ENCODE assay signal across 11 cellular contexts in the genomic region with DNA sequence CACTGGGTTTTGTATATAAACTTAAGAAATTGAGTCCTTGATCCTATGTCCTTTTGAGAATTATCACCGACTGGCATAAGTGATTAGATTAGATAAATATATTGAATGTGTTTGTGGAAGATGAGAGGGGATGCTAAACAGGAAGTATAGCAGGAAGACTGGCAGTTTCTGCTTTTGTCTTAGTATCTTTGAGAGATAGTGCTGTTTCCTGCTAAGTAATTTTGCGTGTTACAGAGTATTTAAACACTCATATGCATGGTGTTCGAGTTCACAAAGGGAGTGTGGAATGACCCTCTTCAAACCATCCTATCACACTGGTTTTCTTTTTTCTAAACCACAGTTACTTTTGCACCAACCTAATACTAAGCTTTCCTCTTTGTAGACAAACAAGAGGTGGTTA.
DNase-seq lines count a peak whose midpoint lies in the region; ATAC-seq and TF ChIP-seq lines count a peak whose summit lies in the region.
"Had no signal": no experiment of that assay in that cellular context is flagged by ENCODE, and none has a peak within 500 bp of the region (broad histone marks: within the 10 kb centered on the region; RNA-seq: fewer than 3 reads in every experiment).

No MANE protein-coding gene starts in this region.

- peaks cover 43% of the 10 kb centered on the region for H3K36me3 Mint-ChIP-seq in T-helper 1 cell treated with Interleukin-12 subunit alpha and Interleukin-12 subunit beta and Interleukin-4 antibody, amounts not matched to agents 30 μg/mL and 1 μg/mL, for 36 hours (ENCODE audit: low read depth)
- peaks cover 16% of the 10 kb centered on the region for H3K36me3 Mint-ChIP-seq in WTC11

- H3K4me3 ChIP-seq in left ventricle myocardium inferior (no peak overlapping the region), right cardiac atrium (ENCODE audit: low read length) (no peak overlapping the region), upper lobe of left lung (no peak overlapping the region)
- H3K4me3 ChIP-seq: pancreas had no signal

- H3K27me3 ChIP-seq in left ventricle myocardium inferior (ENCODE audit: low read depth) (no peaks in the 10 kb centered on the region), right cardiac atrium (ENCODE audit: control insufficient read depth, insufficient read depth) (no peaks in the 10 kb centered on the region), upper lobe of left lung (no peaks in the 10 kb centered on the region)
- H3K27me3 ChIP-seq: pancreas had no signal

- ATAC-seq in right cardiac atrium: no peak
- peak; percentile 33 for ATAC-seq in left lobe of liver
- no peak for ATAC-seq in upper lobe of left lung (ENCODE audit: low FRiP score in 2 of 2)
- ATAC-seq in WTC11: no peak
- no peak for ATAC-seq in HG02840 (IDR thresholded peaks at IDR 0.05; ENCODE audit: low FRiP score, unreplicated experiment)
- ATAC-seq: pancreas had no signal

- no peaks in the 10 kb centered on the region for H3K27me3 Mint-ChIP-seq in T-helper 1 cell treated with Interleukin-12 subunit alpha and Interleukin-12 subunit beta and Interleukin-4 antibody, amounts not matched to agents 30 μg/mL and 1 μg/mL, for 36 hours (ENCODE audit: low read depth)
- no peaks in the 10 kb centered on the region for H3K27me3 Mint-ChIP-seq in WTC11 (ENCODE audit: low read depth)

- no peak for TF ChIP-seq EP300 in upper lobe of left lung (IDR thresholded peaks at IDR 0.05)

- DNase-seq in left ventricle myocardium inferior: no peak
- DNase-seq in right cardiac atrium: no peak
- DNase-seq in left lobe of liver (ENCODE audit: low spot score): no peak
- no peak for DNase-seq in upper lobe of left lung
- DNase-seq in WTC11 (ENCODE audit: low spot score): no peak
- DNase-seq in midbrain (lab: John Stamatoyannopoulos, UW): no peak
- DNase-seq: caudate nucleus, COR-L47, pancreas had no signal

- H3K4me1 ChIP-seq in left ventricle myocardium inferior (peaks cover 95% of the 10 kb centered on the region), right cardiac atrium (ENCODE audit: control insufficient read depth, insufficient read depth, low read length) (peaks cover 14% of the 10 kb centered on the region), upper lobe of left lung (peaks cover 37 to 66% (median 57%) of the 10 kb centered on the region in 4 donors)

- peaks cover 73% of the 10 kb centered on the region for H3K4me1 Mint-ChIP-seq in T-helper 1 cell treated with Interleukin-12 subunit alpha and Interleukin-12 subunit beta and Interleukin-4 antibody, amounts not matched to agents 30 μg/mL and 1 μg/mL, for 36 hours (ENCODE audit: low read depth)
- H3K4me1 Mint-ChIP-seq in WTC11: peaks cover 24% of the 10 kb centered on the region

- no peak for TF ChIP-seq POLR2A in upper lobe of left lung (IDR thresholded peaks at IDR 0.05)

- peak overlapping the region; percentile 77 for H3K27ac ChIP-seq in left ventricle myocardium inferior (replicated peaks)
- no peak overlapping the region for H3K27ac ChIP-seq in right cardiac atrium (ENCODE audit: low read length)
- peak overlapping the region in 3 of 4 donors; percentile 75 to 81 (median 78) for H3K27ac ChIP-seq in upper lobe of left lung

- intact Hi-C loops in left ventricle myocardium inferior (cut with micrococcal nuclease): no loop called here
- intact Hi-C loops in right cardiac atrium (cut with DNase I): no loop called here

- H3K9me3 ChIP-seq in left ventricle myocardium inferior (replicated peaks): no peaks in the 10 kb centered on the region
- H3K9me3 ChIP-seq in right cardiac atrium (ENCODE audit: control insufficient read depth, low read length): no peaks in the 10 kb centered on the region
- no peaks in the 10 kb centered on the region for H3K9me3 ChIP-seq in upper lobe of left lung
- H3K9me3 ChIP-seq: pancreas had no signal

- H3K27ac Mint-ChIP-seq in T-helper 1 cell treated with Interleukin-12 subunit alpha and Interleukin-12 subunit beta and Interleukin-4 antibody, amounts not matched to agents 30 μg/mL and 1 μg/mL, for 36 hours: peak overlapping the region; percentile 99
- H3K27ac Mint-ChIP-seq in WTC11: no peak overlapping the region

- POLR2A ChIA-PET in WTC11 (lab: Charles Lee): no interaction called here

- no peaks in the 10 kb centered on the region for H3K9me3 Mint-ChIP-seq in T-helper 1 cell treated with Interleukin-12 subunit alpha and Interleukin-12 subunit beta and Interleukin-4 antibody, amounts not matched to agents 30 μg/mL and 1 μg/mL, for 36 hours
- no peaks in the 10 kb centered on the region for H3K9me3 Mint-ChIP-seq in WTC11

- CTCF ChIA-PET in WTC11 (lab: Charles Lee): no interaction called here

- WGBS in right cardiac atrium: 17% methylated on average over 3 of the region's 3 CpGs
- 18 to 20% methylated on average over 3 of the region's 3 CpGs for WGBS in upper lobe of left lung, 2 donors

- peaks cover 60% of the 10 kb centered on the region for H3K36me3 ChIP-seq in left ventricle myocardium inferior
- peaks cover 23 to 73% (median 39%) of the 10 kb centered on the region in 4 donors for H3K36me3 ChIP-seq in upper lobe of left lung

- TF ChIP-seq CTCF in left ventricle myocardium inferior (IDR thresholded peaks at IDR 0.05; ENCODE audit: borderline replicate concordance) (no peak), upper lobe of left lung (IDR thresholded peaks at IDR 0.05) (no peak), WTC11 (IDR thresholded peaks at IDR 0.05) (no peak)

- peak overlapping the region; percentile 98 for H3K4me3 Mint-ChIP-seq in T-helper 1 cell treated with Interleukin-12 subunit alpha and Interleukin-12 subunit beta and Interleukin-4 antibody, amounts not matched to agents 30 μg/mL and 1 μg/mL, for 36 hours
- no peak overlapping the region for H3K4me3 Mint-ChIP-seq in WTC11

TF ChIP-seq in WTC11, 78 proteins besides CTCF, POLR2A, EP300 and RAD21 (continues in another document):
- TF ChIP-seq SOX15 (CRISPR knock-in tag; IDR thresholded peaks at IDR 0.05) (no peak), ATF6 (CRISPR knock-in tag; IDR thresholded peaks at IDR 0.05) (no peak), EMX1 (CRISPR knock-in tag; IDR thresholded peaks at IDR 0.05) (no peak)
- TF ChIP-seq, protein P1, sequence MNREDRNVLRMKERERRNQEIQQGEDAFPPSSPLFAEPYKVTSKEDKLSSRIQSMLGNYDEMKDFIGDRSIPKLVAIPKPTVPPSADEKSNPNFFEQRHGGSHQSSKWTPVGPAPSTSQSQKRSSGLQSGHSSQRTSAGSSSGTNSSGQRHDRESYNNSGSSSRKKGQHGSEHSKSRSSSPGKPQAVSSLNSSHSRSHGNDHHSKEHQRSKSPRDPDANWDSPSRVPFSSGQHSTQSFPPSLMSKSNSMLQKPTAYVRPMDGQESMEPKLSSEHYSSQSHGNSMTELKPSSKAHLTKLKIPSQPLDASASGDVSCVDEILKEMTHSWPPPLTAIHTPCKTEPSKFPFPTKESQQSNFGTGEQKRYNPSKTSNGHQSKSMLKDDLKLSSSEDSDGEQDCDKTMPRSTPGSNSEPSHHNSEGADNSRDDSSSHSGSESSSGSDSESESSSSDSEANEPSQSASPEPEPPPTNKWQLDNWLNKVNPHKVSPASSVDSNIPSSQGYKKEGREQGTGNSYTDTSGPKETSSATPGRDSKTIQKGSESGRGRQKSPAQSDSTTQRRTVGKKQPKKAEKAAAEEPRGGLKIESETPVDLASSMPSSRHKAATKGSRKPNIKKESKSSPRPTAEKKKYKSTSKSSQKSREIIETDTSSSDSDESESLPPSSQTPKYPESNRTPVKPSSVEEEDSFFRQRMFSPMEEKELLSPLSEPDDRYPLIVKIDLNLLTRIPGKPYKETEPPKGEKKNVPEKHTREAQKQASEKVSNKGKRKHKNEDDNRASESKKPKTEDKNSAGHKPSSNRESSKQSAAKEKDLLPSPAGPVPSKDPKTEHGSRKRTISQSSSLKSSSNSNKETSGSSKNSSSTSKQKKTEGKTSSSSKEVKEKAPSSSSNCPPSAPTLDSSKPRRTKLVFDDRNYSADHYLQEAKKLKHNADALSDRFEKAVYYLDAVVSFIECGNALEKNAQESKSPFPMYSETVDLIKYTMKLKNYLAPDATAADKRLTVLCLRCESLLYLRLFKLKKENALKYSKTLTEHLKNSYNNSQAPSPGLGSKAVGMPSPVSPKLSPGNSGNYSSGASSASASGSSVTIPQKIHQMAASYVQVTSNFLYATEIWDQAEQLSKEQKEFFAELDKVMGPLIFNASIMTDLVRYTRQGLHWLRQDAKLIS (CRISPR knock-in tag; IDR thresholded peaks at IDR 0.05; ENCODE audit: borderline replicate concordance): no peak
